Comparison of ENCODE assay signal across 24 cellular contexts in the genomic region with DNA sequence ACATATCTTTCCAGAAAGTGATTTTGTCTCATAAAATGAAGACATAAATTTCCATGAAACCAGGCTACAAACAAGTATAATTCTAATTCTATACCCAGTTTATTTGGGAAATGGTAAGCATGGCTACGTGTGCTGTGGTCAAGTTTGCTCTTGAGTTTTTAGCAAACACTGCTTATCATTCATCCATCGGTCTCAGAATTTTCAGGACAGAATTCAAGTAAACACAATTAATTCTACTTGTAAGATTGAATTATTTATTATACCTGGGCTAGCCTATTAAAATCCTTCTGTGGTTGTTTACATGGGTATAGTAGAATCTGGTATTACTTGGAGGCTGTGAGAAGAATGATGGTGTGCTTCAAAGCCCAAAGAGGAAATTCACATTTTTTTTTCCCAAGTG.
"Had no signal": no experiment of that assay in that cellular context is flagged by ENCODE, and none has a peak within 500 bp of the region (broad histone marks: within the 10 kb centered on the region; RNA-seq: fewer than 3 reads in every experiment).

No MANE protein-coding gene starts in this region.

- H3K27me3 ChIP-seq: ovary, right atrium auricular region, right lobe of liver, suprapubic skin, tibial artery, upper lobe of right lung had no signal

- H3K27ac Mint-ChIP-seq: naive thymus-derived CD4-positive, alpha-beta T cell; natural killer cell treated with Interleukin-12 subunit alpha and Interleukin-12 subunit beta and Interleukin-15 and Interleukin-18, amount 100 ng/mL, for 72 hours; progenitor cell of endocrine pancreas; stimulated activated effector memory CD8-positive, alpha-beta T cell treated with anti-CD3 and anti-CD28 coated beads, Interleukin-12 subunit alpha, Interleukin-12 subunit beta, amount 100 ng/mL, for 72 hours; stimulated activated naive CD8-positive, alpha-beta T cell treated with anti-CD3 and anti-CD28 coated beads, Interleukin-15, Interleukin-2, amounts not matched to agents 100 ng/mL and 50 ng/mL, for 24 hours had no signal

- H3K4me3 Mint-ChIP-seq: naive thymus-derived CD4-positive, alpha-beta T cell; natural killer cell treated with Interleukin-12 subunit alpha and Interleukin-12 subunit beta and Interleukin-15 and Interleukin-18, amount 100 ng/mL, for 72 hours; stimulated activated effector memory CD8-positive, alpha-beta T cell treated with anti-CD3 and anti-CD28 coated beads, Interleukin-12 subunit alpha, Interleukin-12 subunit beta, amount 100 ng/mL, for 72 hours; stimulated activated naive CD8-positive, alpha-beta T cell treated with anti-CD3 and anti-CD28 coated beads, Interleukin-15, Interleukin-2, amounts not matched to agents 100 ng/mL and 50 ng/mL, for 24 hours had no signal

- H3K4me1 Mint-ChIP-seq: stimulated activated effector memory CD8-positive, alpha-beta T cell treated with anti-CD3 and anti-CD28 coated beads, Interleukin-12 subunit alpha, Interleukin-12 subunit beta, amount 100 ng/mL, for 72 hours had no signal

- H3K36me3 Mint-ChIP-seq: natural killer cell treated with Interleukin-12 subunit alpha and Interleukin-12 subunit beta and Interleukin-15 and Interleukin-18, amount 100 ng/mL, for 72 hours; stimulated activated effector memory CD8-positive, alpha-beta T cell treated with anti-CD3 and anti-CD28 coated beads, Interleukin-12 subunit alpha, Interleukin-12 subunit beta, amount 100 ng/mL, for 72 hours had no signal

- H3K27me3 Mint-ChIP-seq: progenitor cell of endocrine pancreas had no signal

- H3K36me3 ChIP-seq: left ventricle myocardium inferior, ovary, right atrium auricular region, right lobe of liver, suprapubic skin, thoracic aorta, tibial artery, upper lobe of right lung had no signal

- H3K9me3 Mint-ChIP-seq: natural killer cell treated with Interleukin-12 subunit alpha and Interleukin-12 subunit beta and Interleukin-15 and Interleukin-18, amount 100 ng/mL, for 72 hours; stimulated activated effector memory CD8-positive, alpha-beta T cell treated with anti-CD3 and anti-CD28 coated beads, Interleukin-12 subunit alpha, Interleukin-12 subunit beta, amount 100 ng/mL, for 72 hours had no signal

- ATAC-seq: left colon; mucosa of descending colon; naive thymus-derived CD4-positive, alpha-beta T cell; natural killer cell treated with Interleukin-12 subunit alpha and Interleukin-12 subunit beta and Interleukin-15 and Interleukin-18, amount 100 ng/mL, for 72 hours; right lobe of liver; stimulated activated effector memory CD8-positive, alpha-beta T cell treated with anti-CD3 and anti-CD28 coated beads, Interleukin-12 subunit alpha, Interleukin-12 subunit beta, amount 100 ng/mL, for 72 hours; upper lobe of right lung had no signal

- H3K9me3 ChIP-seq: mucosa of descending colon, ovary, right atrium auricular region, right lobe of liver, suprapubic skin, thoracic aorta, tibial artery, upper lobe of right lung had no signal

- H3K4me3 ChIP-seq: left ventricle myocardium inferior, lung, mucosa of descending colon, ovary, right atrium auricular region, right lobe of liver, smooth muscle cell, suprapubic skin, thoracic aorta, tibial artery, upper lobe of right lung had no signal

- DNase-seq: hippocampal formation; kidney; left colon; left ventricle myocardium inferior; midbrain; mucosa of descending colon; naive thymus-derived CD4-positive, alpha-beta T cell; ovary; right lobe of liver; stimulated activated CD4-positive, alpha-beta T cell treated with anti-CD3 and anti-CD28 coated beads, Interleukin-2, amount 100 ng/mL, for 24 hours; stimulated activated CD4-positive, alpha-beta T cell treated with anti-CD3 and anti-CD28 coated beads, Interleukin-4, amount 100 ng/mL, for 1 hour; stimulated activated naive CD4-positive, alpha-beta T cell; tibial artery; trophoblast cell; upper lobe of right lung had no signal

- H3K4me1 ChIP-seq: left ventricle myocardium inferior, right atrium auricular region, right lobe of liver, suprapubic skin, tibial artery, upper lobe of right lung had no signal
